ENCODE assay signal across 10 cellular contexts in genomic region chr10:119688033-119688508, GRCh38. TPM values are rescaled to one million over a fixed set of nuclear protein-coding genes. Genes with fewer than 3 reads are reported as not detected.
DNase-seq lines count a peak whose midpoint lies in the region; ATAC-seq and TF ChIP-seq lines count a peak whose summit lies in the region.
"Had no signal": no experiment of that assay in that cellular context is flagged by ENCODE, and none has a peak within 500 bp of the region (broad histone marks: within the 10 kb centered on the region; RNA-seq: fewer than 3 reads in every experiment).

No MANE protein-coding gene starts in this region.

- no peak overlapping the region for H2BK5ac ChIP-seq in mesendoderm (ENCODE audit: low read length)

- peaks cover 5% of the 10 kb centered on the region for H3K4me1 ChIP-seq in mesendoderm (ENCODE audit: control insufficient read depth, low read depth, low read length)

- H3K9ac ChIP-seq in mesendoderm (ENCODE audit: low read length) = no peak overlapping the region

- H2BK15ac ChIP-seq in mesendoderm (replicated peaks; ENCODE audit: low read depth) = no peak overlapping the region

- no peak overlapping the region for H3K4me3 ChIP-seq in mesendoderm (ENCODE audit: low read length)

- no peak overlapping the region for H2BK120ac ChIP-seq in mesendoderm (ENCODE audit: low read depth, low read length)

- H4K5ac ChIP-seq in mesendoderm (ENCODE audit: low read length) = no peak overlapping the region

- no peaks in the 10 kb centered on the region for H3K36me3 ChIP-seq in mesendoderm (ENCODE audit: control insufficient read depth, insufficient read depth, low read length)

- no peak overlapping the region for H4K8ac ChIP-seq in mesendoderm (ENCODE audit: low read depth, low read length)

- DNase-seq in GM10266 (ENCODE audit: extremely low spot score) (no peak), SW480 (ENCODE audit: low spot score) (peak; percentile 30), mesendoderm (peak; percentile 98), RPMI8226 (no peak), hypothalamus (lab: John Stamatoyannopoulos, UW) (no peak)
- DNase-seq: activated T-cell treated with anti-CD3 and anti-CD28 coated beads, Interleukin-2, amount 50 U/mL, for 48 hours; NCI-H446 treated with DMSO at 0.1 percent for 48 hours had no signal

- H3K79me2 ChIP-seq in mesendoderm (ENCODE audit: control insufficient read depth, insufficient read depth, low read length) = no peaks in the 10 kb centered on the region

- peak overlapping the region; percentile 63 for H3K27ac ChIP-seq in mesendoderm (ENCODE audit: low read depth, low read length)

- H3K27me3 ChIP-seq in mesendoderm (ENCODE audit: insufficient read depth, low read length, poor library complexity) = no peaks in the 10 kb centered on the region

- ATAC-seq in HG02885 (IDR thresholded peaks at IDR 0.05; ENCODE audit: poor library complexity, unreplicated experiment) (peak; percentile 59), GM18502 (IDR thresholded peaks at IDR 0.05; ENCODE audit: poor library complexity, unreplicated experiment) (no peak), GM19467 (IDR thresholded peaks at IDR 0.05; ENCODE audit: unreplicated experiment) (no peak)

- H2AK5ac ChIP-seq in mesendoderm (ENCODE audit: low read length) = no peak overlapping the region

- no peak overlapping the region for H3K18ac ChIP-seq in mesendoderm (ENCODE audit: low read length)

- no peak overlapping the region for H3K23ac ChIP-seq in mesendoderm (ENCODE audit: low read length)

- H3K79me1 ChIP-seq in mesendoderm (ENCODE audit: low read length) = no peaks in the 10 kb centered on the region

- TF ChIP-seq CTCF in GM10266 (IDR thresholded peaks at IDR 0.05; ENCODE audit: control insufficient read depth, insufficient read depth, low read depth, missing control alignments) = peak; percentile 49

- H3K56ac ChIP-seq in mesendoderm (ENCODE audit: low read length) = no peak overlapping the region

- WGBS in mesendoderm (ENCODE audit: extremely low coverage, insufficient coverage, low lambda C conversion rate) = no CpG with 5 or more reads among the region's 4 CpGs

- no peak overlapping the region for H3K4ac ChIP-seq in mesendoderm (ENCODE audit: low read depth, low read length)

- no peak overlapping the region for H3K4me2 ChIP-seq in mesendoderm (ENCODE audit: low read length)

RNA-seq across cellular contexts. Expression of gene BAG3, which starts 36.9 kb away (rescaled TPM):
- polyA plus RNA-seq in mesendoderm (2013, experiment 1 of 2) = 16.0 TPM
- 16.9 TPM for polyA plus RNA-seq in mesendoderm (2013, experiment 2 of 2)

RNA-seq across cellular contexts. Expression of gene INPP5F, which starts 37.8 kb away (rescaled TPM):
- 91.3 TPM for polyA plus RNA-seq in mesendoderm (2013, experiment 1 of 2)
- 93.7 TPM for polyA plus RNA-seq in mesendoderm (2013, experiment 2 of 2)

Comparison
In these comparisons a context has a peak if more than half of its experiments do, and no peak if none do; other contexts are left out.
1. DNase-seq: peak in SW480 (single experiment) and mesendoderm (single experiment); none in GM10266 (single experiment), RPMI8226 (single experiment) and hypothalamus (0 of 51).